Comparison of ENCODE assay signal across 8 cellular contexts in the genomic region with DNA sequence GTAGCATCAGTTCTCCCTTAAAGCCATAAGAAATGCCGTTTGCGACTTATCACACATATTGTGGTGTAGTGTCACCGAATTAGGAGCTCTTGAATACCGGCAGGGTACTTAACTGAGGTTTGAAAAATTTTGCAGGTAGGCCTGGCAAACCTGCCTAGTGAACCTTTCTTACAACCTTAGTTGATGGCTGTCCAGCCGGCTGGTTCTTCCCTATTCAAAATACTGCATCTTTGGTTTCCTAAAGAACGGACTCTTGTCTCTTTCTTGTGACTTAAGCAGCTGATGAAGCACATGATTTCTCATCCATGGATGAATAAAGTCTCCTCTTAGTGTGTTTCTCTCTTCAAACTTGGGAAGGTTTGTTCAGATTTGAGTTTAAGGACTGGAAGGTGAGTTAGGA. TPM values are rescaled to one million over a fixed set of nuclear protein-coding genes. Genes with fewer than 3 reads are reported as not detected.
DNase-seq lines count a peak whose midpoint lies in the region; ATAC-seq, FAIRE-seq and TF ChIP-seq lines count a peak whose summit lies in the region.

No MANE protein-coding gene starts in this region.

- peaks cover 28% of the 10 kb centered on the region for H3K36me3 ChIP-seq in DND-41 (ENCODE audit: insufficient read depth, low read length)
- no peaks in the 10 kb centered on the region for H3K36me3 ChIP-seq in pancreas

- H3K4me1 ChIP-seq in DND-41 (ENCODE audit: insufficient read depth, low read length) (peaks cover 47% of the 10 kb centered on the region), pancreas (peaks cover 11 to 19% (median 13%) of the 10 kb centered on the region in 3 donors)

- no peak for ATAC-seq in DND-41 (ENCODE audit: insufficient read depth, low read depth)
- ATAC-seq in pancreas: no peak
- no peak for ATAC-seq in GM18868 (IDR thresholded peaks at IDR 0.05; ENCODE audit: unreplicated experiment)

- TF ChIP-seq CTCF in DND-41 (IDR thresholded peaks at IDR 0.05; ENCODE audit: borderline replicate concordance, extremely low read depth, low read length, poor library complexity, severe bottlenecking): no peak
- no peak for TF ChIP-seq CTCF in epithelial cell of proximal tubule (conservative IDR thresholded peaks at IDR 0.05; ENCODE audit: low read depth, low read length)
- TF ChIP-seq CTCF in pancreas (IDR thresholded peaks at IDR 0.05): no peak

- peak overlapping the region; percentile 96 for H3K9ac ChIP-seq in DND-41 (ENCODE audit: low read depth, low read length)

- no peaks in the 10 kb centered on the region for H3K27me3 ChIP-seq in DND-41 (ENCODE audit: insufficient read depth, low read length, poor library complexity)
- no peaks in the 10 kb centered on the region for H3K27me3 ChIP-seq in pancreas

- H3K27ac ChIP-seq in DND-41 (ENCODE audit: low read length) (peak overlapping the region; percentile 83; the same call in 1 of the 2 replicates), pancreas (no peak overlapping the region)

- peaks cover 70% of the 10 kb centered on the region for H3K79me2 ChIP-seq in DND-41 (ENCODE audit: insufficient read depth, low read length)

- H3K4me2 ChIP-seq in DND-41 (ENCODE audit: insufficient read depth, low read length): peak overlapping the region; percentile 94

- H2AFZ ChIP-seq in DND-41 (ENCODE audit: low read depth, low read length): no peak overlapping the region

- 11 to 12% methylated on average over 6 of the region's 6 CpGs for WGBS in pancreas, 2 donors

- no peaks in the 10 kb centered on the region for H3K9me3 ChIP-seq in DND-41 (ENCODE audit: insufficient read depth, low read length, severe bottlenecking)
- no peaks in the 10 kb centered on the region for H3K9me3 ChIP-seq in pancreas

- no peak for FAIRE-seq in pancreas (lab: Jason Lieb, UNC)

- H3K4me3 ChIP-seq in DND-41 (ENCODE audit: low read depth in 1 of 2, low read length in 2 of 2) (peak overlapping the region; percentile 93 to 95; a peak in 3 of 4 replicates), epithelial cell of proximal tubule (ENCODE audit: low read depth, low read length) (peak overlapping the region; percentile 95), pancreas (peak overlapping the region; percentile 84 to 100 (median 96))

- peaks cover 57% of the 10 kb centered on the region for H4K20me1 ChIP-seq in DND-41 (ENCODE audit: insufficient read depth, low read length)

- intact Hi-C loops in pancreas (cut with DNase I): no loop called here

- DNase-seq in DND-41: no peak
- DNase-seq in RKO (ENCODE audit: low spot score): peak; percentile 22
- DNase-seq in epithelial cell of proximal tubule (ENCODE audit: low read depth): no peak
- no peak for DNase-seq in pancreas
- no peak for DNase-seq in AG08395 (ENCODE audit: low spot score)
- DNase-seq in cerebellum (ENCODE audit: low spot score): no peak
- no peak for DNase-seq in NCI-H2196 (lab: John Stamatoyannopoulos, UW; ENCODE audit: unreplicated experiment)

RNA-seq across cellular contexts. Expression of gene RAB7A, which starts 1.5 kb away (rescaled TPM):
- 55.6 and 67.9 TPM in 2 replicates for total RNA-seq in epithelial cell of proximal tubule
- total RNA-seq in pancreas: 100 to 1,000 TPM in 1 of 6 donors, 10 to 100 TPM in 5; 55.4 to 112 (median 70.7) TPM
- polyA plus RNA-seq in pancreas: 10 to 100 TPM; 43.6 to 72.0 TPM
- 33.6 TPM for total RNA-seq in cerebellum
